Comparison of ENCODE assay signal across 33 cellular contexts in genomic region chr19:41441321-41441945, GRCh38. TPM values are rescaled to one million over a fixed set of nuclear protein-coding genes. Genes with fewer than 3 reads are reported as not detected.
DNase-seq lines count a peak whose midpoint lies in the region; FAIRE-seq and TF ChIP-seq lines count a peak whose summit lies in the region.
"Had no signal": no experiment of that assay in that cellular context is flagged by ENCODE, and none has a peak within 500 bp of the region (broad histone marks: within the 10 kb centered on the region; RNA-seq: fewer than 3 reads in every experiment).

No MANE protein-coding gene starts in this region.

- TF ChIP-seq POLR2A in spleen (IDR thresholded peaks at IDR 0.05), result no peak

- H3K27me3 ChIP-seq in spleen (replicated peaks in 1 of 7), result no peaks in the 10 kb centered on the region
- H3K27me3 ChIP-seq: brain microvascular endothelial cell, pancreas, uterus had no signal

- H3K9me3 ChIP-seq in spleen, result no peaks in the 10 kb centered on the region
- H3K9me3 ChIP-seq: pancreas, SK-N-SH, uterus had no signal

- H3K4me3 ChIP-seq in coronary artery (no peak overlapping the region), spleen (no peak overlapping the region)
- H3K4me3 ChIP-seq: pancreas, skin epidermis, uterus had no signal

- peak; percentile 47 for DNase-seq in activated CD8-positive, alpha-beta memory T cell treated with anti-CD3 and anti-CD28 coated beads, Interleukin-2, amount 50 U/mL, for 48 hours
- no peak for DNase-seq in activated CD8-positive, alpha-beta memory T cell treated with anti-CD3 and anti-CD28 coated beads for 24 hours
- DNase-seq in coronary artery (ENCODE audit: low spot score) (peak; percentile 29), spleen (peak; percentile 63), hepatic stellate cell (ENCODE audit: low spot score) (no peak), HTR-8/SVneo (ENCODE audit: insufficient read length, low spot score) (no peak)
- DNase-seq: 8988T; activated CD4-positive, alpha-beta T cell treated with anti-CD3 and anti-CD28 coated beads, Interleukin-2, amount 50 U/mL, for 4 hours; activated naive CD4-positive, alpha-beta T cell treated with anti-CD3 and anti-CD28 coated beads for 36 hours; activated T-cell treated with anti-CD3 and anti-CD28 coated beads, Interleukin-2, amount 50 U/mL, for 72 hours; amniotic stem cell; brain microvascular endothelial cell; COR-L47; DMS53; hypothalamus; left cardiac atrium; NCI-H1417 treated with DMSO at 0.1 percent for 48 hours; NCI-H2029 treated with DMSO at 0.1 percent for 48 hours; NCI-H524 treated with DMSO at 0.1 percent for 48 hours; NK-92 treated with Interleukin-12 subunit alpha and Interleukin-12 subunit beta, amount 100 ng/mL, for 24 hours; SK-N-SH; stimulated activated naive CD8-positive, alpha-beta T cell treated with anti-CD3 and anti-CD28 coated beads, Interleukin-15, Interleukin-2, amounts not matched to agents 100 U/mL and 50 U/mL, for 24 hours; uterus had no signal

- peaks cover 0 to 20% (median 11%) of the 10 kb centered on the region in 6 donors for H3K36me3 ChIP-seq in spleen
- H3K36me3 ChIP-seq: brain microvascular endothelial cell, pancreas, uterus had no signal

- no peak for FAIRE-seq in HTR-8/SVneo (lab: Jason Lieb, UNC)
- FAIRE-seq: endothelial cell of umbilical vein, GM12891, H54, pancreas, TTC549 had no signal

- intact Hi-C loops in spleen (cut with DNase I; ENCODE audit: low total_unique reads), result no loop called here

- H3K4me1 ChIP-seq in spleen, result peaks cover 5 to 28% (median 20%) of the 10 kb centered on the region in 6 donors
- H3K4me1 ChIP-seq: uterus had no signal

- TF ChIP-seq CTCF in coronary artery (IDR thresholded peaks at IDR 0.05), result no peak
- no peak for TF ChIP-seq CTCF in spleen (IDR thresholded peaks at IDR 0.05 in 8 of 11, conservative IDR thresholded peaks at IDR 0.05 in 3 of 11)

- 83 to 90% (median 86%) methylated on average over 14 to 15 of the region's 15 CpGs for WGBS in spleen, 5 donors

- H3K27ac ChIP-seq in coronary artery (no peak overlapping the region), spleen (no peak overlapping the region)
- H3K27ac ChIP-seq: brain microvascular endothelial cell, C4-2B, pancreas, uterus had no signal

RNA-seq across cellular contexts. Expression of gene ERICH4, which starts 1.5 kb away (rescaled TPM):
- total RNA-seq in spleen, result under 1 TPM in 1 of 7 donors, not detected in 6; 0.65 TPM
- polyA plus RNA-seq in spleen, result not detected
- total RNA-seq: activated naive CD4-positive, alpha-beta T cell treated with anti-CD3 and anti-CD28 coated beads for 36 hours; activated T-cell treated with anti-CD3 and anti-CD28 coated beads, Interleukin-2, amount 50 U/mL, for 72 hours; endothelial cell of umbilical vein; left cardiac atrium; neural crest cell; pancreas; renal cortical epithelial cell; temporal lobe; uterus had no signal
- polyA plus RNA-seq: endothelial cell of umbilical vein, pancreas, SK-N-SH had no signal

RNA-seq across cellular contexts. Expression of gene DMAC2, which starts 1.7 kb away (rescaled TPM):
- total RNA-seq in spleen, result 10 to 100 TPM; 25.6 to 34.4 (median 30.4) TPM
- polyA plus RNA-seq in spleen, result 10 to 100 TPM; 19.2 to 36.5 (median 27.7) TPM

RNA-seq across cellular contexts. Expression of gene B3GNT8, which starts 14.3 kb away (rescaled TPM):
- 10 to 100 TPM in 6 of 7 donors, 1 to 10 TPM in 1; 7.0 to 30.3 (median 11.4) TPM for total RNA-seq in spleen
- 1 to 10 TPM; 1.8 to 9.8 (median 4.0) TPM for polyA plus RNA-seq in spleen
- polyA plus RNA-seq: SK-N-SH had no signal

RNA-seq across cellular contexts. Expression of gene BCKDHA, which starts 43.8 kb away (rescaled TPM):
- total RNA-seq in spleen, result 10 to 100 TPM; 10.3 to 55.6 (median 28.3) TPM
- polyA plus RNA-seq in spleen, result 10 to 100 TPM; 28.0 to 34.9 (median 29.9) TPM

RNA-seq across cellular contexts. Expression of gene EXOSC5, which starts 44.3 kb away (rescaled TPM):
- 10 to 100 TPM; 10.1 to 21.0 (median 14.0) TPM for total RNA-seq in spleen
- polyA plus RNA-seq in spleen, result 10 to 100 TPM; 32.1 to 53.8 (median 42.3) TPM

Comparison
In these comparisons a context has a peak if more than half of its experiments do, and no peak if none do; other contexts are left out.
1. DNase-seq: peak in activated CD8-positive, alpha-beta memory T cell treated with anti-CD3 and anti-CD28 coated beads, Interleukin-2, amount 50 U/mL, for 48 hours (single experiment), coronary artery (single experiment) and spleen (single experiment); none in activated CD8-positive, alpha-beta memory T cell treated with anti-CD3 and anti-CD28 coated beads for 24 hours (single experiment), hepatic stellate cell (single experiment) and HTR-8/SVneo (single experiment).